ENCODE assay signal across 15 cellular contexts in genomic region chr1:229112832-229113548, GRCh38.
A peak's percentile ranks its signal among the peaks of the same experiment; 100 is the strongest.
DNase-seq lines count a peak whose midpoint lies in the region; ATAC-seq and TF ChIP-seq lines count a peak whose summit lies in the region.
"Had no signal": no experiment of that assay in that cellular context is flagged by ENCODE, and none has a peak within 500 bp of the region (broad histone marks: within the 10 kb centered on the region; RNA-seq: fewer than 3 reads in every experiment).

No MANE protein-coding gene starts in this region.

- H3K36me3 Mint-ChIP-seq in activated T-cell treated with anti-CD3 and anti-CD28 coated beads, Interleukin-2, amount 50 U/mL, for 4 hours (ENCODE audit: insufficient read depth): no peaks in the 10 kb centered on the region

- CTCF ChIA-PET in HEK293 (lab: Yijun Ruan, JAX): interaction anchor here (0.5 to 1.7 kb wide), 5 partner anchors 11 to 378 kb away, joined by 3 to 6 read pairs (median 4); no protein-coding TSS in a partner anchor

- ATAC-seq in body of pancreas (peak; percentile 25), HG03175 (IDR thresholded peaks at IDR 0.05; ENCODE audit: unreplicated experiment) (no peak), foreskin keratinocyte (no peak)
- ATAC-seq in activated T-cell treated with anti-CD3 and anti-CD28 coated beads, Interleukin-2, amount 50 U/mL, for 4 hours: no peak
- ATAC-seq: A549 had no signal

- H3K4me3 Mint-ChIP-seq in activated T-cell treated with anti-CD3 and anti-CD28 coated beads, Interleukin-2, amount 50 U/mL, for 4 hours: no peak overlapping the region

- no peak overlapping the region for H3K4me3 ChIP-seq in HEK293 (ENCODE audit: low read depth, low read length)
- H3K4me3 ChIP-seq in body of pancreas: no peak overlapping the region
- no peak overlapping the region for H3K4me3 ChIP-seq in muscle layer of colon (ENCODE audit: low read depth in 1 of 2, low read length in 2 of 2)
- H3K4me3 ChIP-seq in stomach: no peak overlapping the region
- H3K4me3 ChIP-seq: A549 had no signal

- no peak for TF ChIP-seq POLR2A in body of pancreas (IDR thresholded peaks at IDR 0.05)
- no peak for TF ChIP-seq POLR2A in stomach (IDR thresholded peaks at IDR 0.05)

- peaks cover 5% of the 10 kb centered on the region for H3K4me1 Mint-ChIP-seq in activated T-cell treated with anti-CD3 and anti-CD28 coated beads, Interleukin-2, amount 50 U/mL, for 4 hours (ENCODE audit: low read depth)

- no peak for TF ChIP-seq EP300 in stomach (IDR thresholded peaks at IDR 0.05)

- H3K27me3 Mint-ChIP-seq in activated T-cell treated with anti-CD3 and anti-CD28 coated beads, Interleukin-2, amount 50 U/mL, for 4 hours (ENCODE audit: low read depth): no peaks in the 10 kb centered on the region

- H3K27me3 ChIP-seq in body of pancreas: no peaks in the 10 kb centered on the region
- H3K27me3 ChIP-seq in muscle layer of colon (ENCODE audit: control insufficient read depth in 1 of 2, insufficient read depth in 2 of 2, low read length in 2 of 2): no peaks in the 10 kb centered on the region
- no peaks in the 10 kb centered on the region for H3K27me3 ChIP-seq in stomach
- peaks cover 4% of the 10 kb centered on the region for H3K27me3 ChIP-seq in foreskin keratinocyte
- H3K27me3 ChIP-seq: BE2C had no signal

- H3K36me3 ChIP-seq in HEK293 (ENCODE audit: control insufficient read depth in 2 of 2, insufficient read depth in 1 of 2, low read length in 2 of 2): no peaks in the 10 kb centered on the region
- H3K36me3 ChIP-seq in body of pancreas (replicated peaks in 1 of 2; ENCODE audit: insufficient read depth in 1 of 2, low read depth in 2 of 2): no peaks in the 10 kb centered on the region
- no peaks in the 10 kb centered on the region for H3K36me3 ChIP-seq in muscle layer of colon (ENCODE audit: insufficient read depth, low read length)
- no peaks in the 10 kb centered on the region for H3K36me3 ChIP-seq in stomach
- H3K36me3 ChIP-seq: BE2C had no signal

- no peaks in the 10 kb centered on the region for H3K9me3 Mint-ChIP-seq in activated T-cell treated with anti-CD3 and anti-CD28 coated beads, Interleukin-2, amount 50 U/mL, for 4 hours

- POLR2A ChIA-PET in HEK293 (lab: Yijun Ruan, JAX): interaction anchor here (1.2 kb wide), 1 partner anchor 9 kb away, joined by 3 read pairs; no protein-coding TSS in a partner anchor

- H3K27ac ChIP-seq in HEK293 (ENCODE audit: extremely low read depth, low read depth, low read length) (no peak overlapping the region), body of pancreas (peak overlapping the region; percentile 50 to 68 (median 60)), muscle layer of colon (ENCODE audit: low read depth, low read length) (peak overlapping the region; percentile 30), stomach (peak overlapping the region; percentile 10 to 85 (median 60)), foreskin keratinocyte (no peak overlapping the region)
- H3K27ac ChIP-seq: HL-60 had no signal

- 74 to 79% methylated on average over 3 of the region's 3 CpGs for WGBS in body of pancreas, 2 donors
- WGBS in stomach, 5 donors: 67 to 86% (median 75%) methylated on average over 3 of the region's 3 CpGs

- H3K4me1 ChIP-seq in HEK293 (ENCODE audit: control insufficient read depth, insufficient read depth, low read length): peaks cover 17% of the 10 kb centered on the region
- peaks cover 77% of the 10 kb centered on the region for H3K4me1 ChIP-seq in body of pancreas
- peaks cover 81% of the 10 kb centered on the region for H3K4me1 ChIP-seq in muscle layer of colon (ENCODE audit: insufficient read depth, low read length)
- H3K4me1 ChIP-seq in stomach: peaks cover 41 to 95% (median 66%) of the 10 kb centered on the region in 4 donors
- no peaks in the 10 kb centered on the region for H3K4me1 ChIP-seq in foreskin keratinocyte

- no peaks in the 10 kb centered on the region for H3K9me3 ChIP-seq in HEK293 (ENCODE audit: control insufficient read depth, insufficient read depth, low read depth, low read length)
- H3K9me3 ChIP-seq in body of pancreas: no peaks in the 10 kb centered on the region
- no peaks in the 10 kb centered on the region for H3K9me3 ChIP-seq in muscle layer of colon (ENCODE audit: low read length)
- no peaks in the 10 kb centered on the region for H3K9me3 ChIP-seq in stomach
- H3K9me3 ChIP-seq: A549, BE2C had no signal

- TF ChIP-seq CTCF in HEK293 (tag by site-specific recombination; IDR thresholded peaks at IDR 0.05) (no peak), body of pancreas (IDR thresholded peaks at IDR 0.05) (no peak), stomach (IDR thresholded peaks at IDR 0.05) (no peak), foreskin keratinocyte (conservative IDR thresholded peaks at IDR 0.05) (no peak)

- DNase-seq in body of pancreas (peak in 2 of 4 donors; percentile 63 to 64), stomach (no peak), NCI-H510A (lab: John Stamatoyannopoulos, UW) (no peak), foreskin keratinocyte (no peak)
- no peak for DNase-seq in activated T-cell treated with anti-CD3 and anti-CD28 coated beads, Interleukin-2, amount 50 U/mL, for 4 hours
- DNase-seq: BE2C, DMS53, GF-D8, HCEC 1CT, IMR-90 had no signal

- no peak overlapping the region for H3K9ac ChIP-seq in muscle layer of colon (ENCODE audit: low read length)

- intact Hi-C loops in body of pancreas (cut with DNase I): no loop called here
- intact Hi-C loops in stomach (cut with DNase I; ENCODE audit: low total_unique reads): no loop called here

TF ChIP-seq in HEK293, 187 proteins besides CTCF, POLR2A, EP300 and RAD21:
- TF ChIP-seq ZNF560 (tag by site-specific recombination; IDR thresholded peaks at IDR 0.05; ENCODE audit: borderline replicate concordance): no peak
- TF ChIP-seq ZNF580 (tag by site-specific recombination; IDR thresholded peaks at IDR 0.05): 0 out of 2 replicates have a peak, but pooled peaks have one; percentile 17

Comparison
In these comparisons a context has a peak if more than half of its experiments do, and no peak if none do; other contexts are left out.
1. H3K27ac ChIP-seq: peak in body of pancreas (4 of 4), muscle layer of colon (single experiment) and stomach (5 of 5); none in HEK293 (single experiment) and foreskin keratinocyte (single experiment).